ENCODE assay signal across 17 cellular contexts in the genomic region with DNA sequence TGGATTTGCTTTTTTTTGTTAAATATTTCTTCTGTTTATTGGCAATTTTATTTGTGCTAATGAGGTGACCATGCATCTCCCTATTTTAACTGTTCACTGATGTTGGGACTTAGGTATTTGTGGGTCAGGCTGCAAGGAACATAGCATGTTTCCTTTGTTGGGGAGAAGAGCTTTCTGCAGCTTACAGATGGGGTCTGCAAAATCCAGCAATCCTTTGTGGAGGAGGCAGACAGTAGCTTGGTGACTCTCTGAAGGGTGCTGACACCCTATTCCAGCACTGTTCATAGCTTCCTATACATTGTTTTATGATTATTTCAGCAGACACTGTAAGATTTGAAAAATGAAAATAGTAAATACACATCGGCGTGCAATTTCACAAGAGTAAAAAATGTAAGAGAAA.
DNase-seq lines count a peak whose midpoint lies in the region; ATAC-seq and TF ChIP-seq lines count a peak whose summit lies in the region.
"Had no signal": no experiment of that assay in that cellular context is flagged by ENCODE, and none has a peak within 500 bp of the region (broad histone marks: within the 10 kb centered on the region; RNA-seq: fewer than 3 reads in every experiment).

No MANE protein-coding gene starts in this region.

- no peak overlapping the region for H2BK120ac ChIP-seq in H9 (ENCODE audit: low read depth, low read length, poor library complexity, severe bottlenecking)
- H2BK120ac ChIP-seq in neuronal stem cell (ENCODE audit: low read depth, low read length): no peak overlapping the region

- no peak for TF ChIP-seq CTCF in H9 (conservative IDR thresholded peaks at IDR 0.05)
- no peak for TF ChIP-seq CTCF in lower lobe of right lung (IDR thresholded peaks at IDR 0.05)

- H3K9me2 ChIP-seq in GM23248 (ENCODE audit: insufficient read depth): no peaks in the 10 kb centered on the region

- no peak overlapping the region for H3K23ac ChIP-seq in H9 (ENCODE audit: insufficient read length, low read depth, low read length)
- no peak overlapping the region for H3K23ac ChIP-seq in neuronal stem cell (ENCODE audit: low read depth, low read length, poor library complexity)

- H3K79me1 ChIP-seq in H9 (ENCODE audit: insufficient read depth, low read depth, low read length, poor library complexity, severe bottlenecking) (no peaks in the 10 kb centered on the region), neuronal stem cell (ENCODE audit: low read depth, low read length) (no peaks in the 10 kb centered on the region)

- no peaks in the 10 kb centered on the region for H3K36me3 ChIP-seq in SK-N-MC (ENCODE audit: insufficient read depth, low read length)
- H3K36me3 ChIP-seq in iPS-20b (ENCODE audit: insufficient read depth, low read depth, low read length): no peaks in the 10 kb centered on the region
- H3K36me3 ChIP-seq in neuronal stem cell (replicated peaks in 1 of 2; ENCODE audit: control insufficient read depth in 2 of 2, insufficient read depth in 2 of 2, low read length in 2 of 2): no peaks in the 10 kb centered on the region
- H3K36me3 ChIP-seq in lower lobe of right lung: no peaks in the 10 kb centered on the region
- no peaks in the 10 kb centered on the region for H3K36me3 ChIP-seq in GM23248 (ENCODE audit: low read depth)
- H3K36me3 ChIP-seq: BLaER1, HAP-1 had no signal

- no CpG with 5 or more reads among the region's 2 CpGs for WGBS in H9 (ENCODE audit: extremely low coverage, insufficient read length, low lambda C conversion rate)
- WGBS in neuronal stem cell (ENCODE audit: extremely low coverage in 2 of 2, insufficient read length in 2 of 2, insufficient replicate concordance in 1 of 2), 2 donors: no CpG with 5 or more reads among the region's 2 CpGs
- 21% methylated on average over 2 of the region's 2 CpGs for WGBS in GM23248 (ENCODE audit: low coverage in 1 of 2, low lambda C conversion rate in 2 of 2, missing lambda C conversion rate in 2 of 2), 2 experiments

- H3K4me2 ChIP-seq in H9 (ENCODE audit: insufficient read depth, insufficient read length, low read length) (no peak overlapping the region), neuronal stem cell (ENCODE audit: insufficient read depth, low read length, poor library complexity, severe bottlenecking) (no peak overlapping the region), GM23248 (ENCODE audit: unreplicated experiment) (no peak overlapping the region)
- H3K4me2 ChIP-seq: BLaER1 had no signal

- H3K4me1 Mint-ChIP-seq in H9: peaks cover 38 to 54% of the 10 kb centered on the region in 2 experiments

- H3K27me3 Mint-ChIP-seq in H9 (ENCODE audit: low read depth): no peaks in the 10 kb centered on the region

- H3K56ac ChIP-seq in H9 (ENCODE audit: insufficient read length, low read depth, low read length): no peak overlapping the region

- H4K20me1 ChIP-seq in H9 (ENCODE audit: control insufficient read depth, insufficient read depth, insufficient read length) (no peaks in the 10 kb centered on the region), GM23248 (ENCODE audit: insufficient read depth) (no peaks in the 10 kb centered on the region)
- H4K20me1 ChIP-seq: BLaER1 had no signal

- intact Hi-C loops in lower lobe of right lung (cut with DNase I): no loop called here

- H3F3A ChIP-seq in GM23248 (ENCODE audit: insufficient read depth): no peaks in the 10 kb centered on the region

- H2BK15ac ChIP-seq in H9 (ENCODE audit: low read depth, low read length) (no peak overlapping the region), neuronal stem cell (ENCODE audit: low read length) (no peak overlapping the region)

- peak overlapping the region; percentile 40 to 98 (median 74); a peak in 6 of 7 replicates for H3K27ac Mint-ChIP-seq in H9
- H3K27ac Mint-ChIP-seq: HFFc6 had no signal

- no peak overlapping the region for H3K18ac ChIP-seq in H9 (ENCODE audit: insufficient read length, low read depth, low read length)
- no peak overlapping the region for H3K18ac ChIP-seq in neuronal stem cell (ENCODE audit: low read length)

- H4K91ac ChIP-seq in H9 (ENCODE audit: insufficient read length, low read depth, low read length): no peak overlapping the region
- no peak overlapping the region for H4K91ac ChIP-seq in neuronal stem cell (ENCODE audit: low read depth, low read length, poor library complexity)

- ATAC-seq in lower lobe of right lung: no peak
- ATAC-seq: GM12878 had no signal

- H2BK5ac ChIP-seq in H9 (ENCODE audit: insufficient read length, low read length) (peak overlapping the region; percentile 74), neuronal stem cell (ENCODE audit: low read length) (no peak overlapping the region)

- H2AK5ac ChIP-seq in H9 (ENCODE audit: insufficient read length, low read length) (no peak overlapping the region), neuronal stem cell (ENCODE audit: low read depth, low read length) (no peak overlapping the region)

- H2AFZ ChIP-seq in H9 (ENCODE audit: low read length) (no peak overlapping the region), neuronal stem cell (ENCODE audit: low read length) (no peak overlapping the region), GM23248 (no peak overlapping the region)

- no peak overlapping the region for H3K4ac ChIP-seq in H9 (ENCODE audit: low read depth, low read length)
- H3K4ac ChIP-seq in neuronal stem cell (ENCODE audit: low read length): no peak overlapping the region

- DNase-seq in H9: no peak
- no peak for DNase-seq in SK-N-MC (ENCODE audit: low read depth, low spot score)
- DNase-seq in neuronal stem cell (ENCODE audit: low spot score): no peak
- DNase-seq in lower lobe of right lung: no peak
- DNase-seq in NK-92 treated with Interleukin-12 subunit alpha and Interleukin-12 subunit beta, amount 100 ng/mL, for 24 hours (lab: John Stamatoyannopoulos, UW): no peak
- DNase-seq in GM23248: no peak
- DNase-seq: 8988T, AML-193, Calu3, DMS 273 treated with DMSO at 0.1 percent for 48 hours, HFFc6, IMR-90, KBM-7 had no signal

- H3K9ac ChIP-seq in H9 (ENCODE audit: extremely low read depth, insufficient read length, low read length) (no peak overlapping the region), SK-N-MC (ENCODE audit: insufficient read length) (no peak overlapping the region), iPS-20b (ENCODE audit: low read depth, low read length) (peak overlapping the region; percentile 3; the same call in 1 of the 2 replicates), neuronal stem cell (ENCODE audit: low read depth, low read length, poor library complexity) (no peak overlapping the region), GM23248 (no peak overlapping the region)
- H3K9ac ChIP-seq: BLaER1 had no signal

- no peaks in the 10 kb centered on the region for H3K36me3 Mint-ChIP-seq in H9 (ENCODE audit: insufficient read depth in 1 of 3, low read depth in 3 of 3)

- H3K27ac ChIP-seq in H9 (ENCODE audit: insufficient read length, low read depth, low read length): peak overlapping the region; percentile 37
- H3K27ac ChIP-seq in SK-N-MC: peak overlapping the region; percentile 81
- no peak overlapping the region for H3K27ac ChIP-seq in iPS-20b (ENCODE audit: low read length)
- H3K27ac ChIP-seq in neuronal stem cell (replicated peaks; ENCODE audit: low read length): peak overlapping the region; percentile 63
- H3K27ac ChIP-seq in lower lobe of right lung: no peak overlapping the region
- no peak overlapping the region for H3K27ac ChIP-seq in GM23248
- H3K27ac ChIP-seq: BLaER1 had no signal

- no peaks in the 10 kb centered on the region for H3K9me3 Mint-ChIP-seq in H9

- no peak overlapping the region for H2BK20ac ChIP-seq in H9 (ENCODE audit: low read depth, low read length, poor library complexity, severe bottlenecking)

- H3K79me2 ChIP-seq in H9 (ENCODE audit: insufficient read depth, low read length) (no peaks in the 10 kb centered on the region), GM23248 (ENCODE audit: insufficient read depth) (no peaks in the 10 kb centered on the region)

- no peak overlapping the region for H4K8ac ChIP-seq in H9 (replicated peaks; ENCODE audit: insufficient read length, low read depth, low read length)
- H4K8ac ChIP-seq in neuronal stem cell (ENCODE audit: low read depth, low read length): no peak overlapping the region

- H3K4me1 ChIP-seq in H9 (ENCODE audit: insufficient read depth, low read length) (peaks cover 8% of the 10 kb centered on the region; the same call in 1 of the 2 replicates), iPS-20b (ENCODE audit: insufficient read depth, low read length) (peaks cover 36% of the 10 kb centered on the region), neuronal stem cell (ENCODE audit: control insufficient read depth in 2 of 2, insufficient read depth in 1 of 2, low read depth in 1 of 2, low read length in 2 of 2) (peaks cover 0 to 6% of the 10 kb centered on the region in 2 donors), lower lobe of right lung (no peaks in the 10 kb centered on the region), GM23248 (ENCODE audit: insufficient read depth) (no peaks in the 10 kb centered on the region)
- H3K4me1 ChIP-seq: BLaER1, HAP-1 had no signal

- H3T11ph ChIP-seq in H9 (ENCODE audit: low read length): no peak overlapping the region

- no peaks in the 10 kb centered on the region for H3K9me3 ChIP-seq in H9 (ENCODE audit: control insufficient read depth, low read depth, low read length)
- H3K9me3 ChIP-seq in SK-N-MC (ENCODE audit: low read depth, low read length): no peaks in the 10 kb centered on the region
- no peaks in the 10 kb centered on the region for H3K9me3 ChIP-seq in iPS-20b (ENCODE audit: insufficient read depth, low read depth, low read length)
- H3K9me3 ChIP-seq in neuronal stem cell (replicated peaks in 1 of 2; ENCODE audit: control insufficient read depth in 2 of 2, insufficient read depth in 1 of 2, low read depth in 1 of 2, low read length in 2 of 2): no peaks in the 10 kb centered on the region
- H3K9me3 ChIP-seq in lower lobe of right lung: no peaks in the 10 kb centered on the region
- H3K9me3 ChIP-seq in GM23248 (ENCODE audit: low read depth): no peaks in the 10 kb centered on the region
- H3K9me3 ChIP-seq: BLaER1, HAP-1 had no signal

- no peak overlapping the region for H3K14ac ChIP-seq in H9 (ENCODE audit: insufficient read depth, low read length)
- H3K14ac ChIP-seq in neuronal stem cell (ENCODE audit: low read length): no peak overlapping the region

- H3K27me3 ChIP-seq in H9 (ENCODE audit: insufficient read depth, low read length) (no peaks in the 10 kb centered on the region), iPS-20b (ENCODE audit: insufficient read depth, low read length) (no peaks in the 10 kb centered on the region), neuronal stem cell (ENCODE audit: control insufficient read depth in 3 of 3, insufficient read depth in 3 of 3, low read depth in 1 of 3, low read length in 3 of 3) (no peaks in the 10 kb centered on the region), lower lobe of right lung (ENCODE audit: low read depth) (no peaks in the 10 kb centered on the region), GM23248 (replicated peaks; ENCODE audit: insufficient read depth) (no peaks in the 10 kb centered on the region; the same call in 1 of the 2 replicates)
- H3K27me3 ChIP-seq: BLaER1 had no signal

- H3K23me2 ChIP-seq in H9 (ENCODE audit: insufficient read length, low read depth, low read length, poor library complexity, severe bottlenecking): no peaks in the 10 kb centered on the region

- H4K5ac ChIP-seq in H9 (ENCODE audit: insufficient read length, low read depth, low read length): no peak overlapping the region

- no peak overlapping the region for H2BK12ac ChIP-seq in H9 (ENCODE audit: insufficient read length, low read depth, low read length)
- H2BK12ac ChIP-seq in neuronal stem cell (ENCODE audit: low read length): no peak overlapping the region

- in situ Hi-C loops in GM23248 (cut with MboI): no loop called here

- H3K4me3 ChIP-seq in SK-N-MC (no peak overlapping the region), iPS-20b (ENCODE audit: low read length) (no peak overlapping the region), neuronal stem cell (ENCODE audit: low read length in 2 of 2) (no peak overlapping the region), lower lobe of right lung (no peak overlapping the region), GM23248 (no peak overlapping the region)
- H3K4me3 ChIP-seq: BLaER1, GM12878, HAP-1 had no signal

- H3K4me3 Mint-ChIP-seq in H9: peak overlapping the region in 1 of 2 experiments; percentile 9; a peak in 1 of 5 replicates
- H3K4me3 Mint-ChIP-seq: HFFc6 had no signal

Comparison
In these comparisons a context has a peak if more than half of its experiments do, and no peak if none do; other contexts are left out.
1. H3K27ac ChIP-seq: peak in H9 (single experiment), SK-N-MC (single experiment) and neuronal stem cell (single experiment); none in iPS-20b (single experiment), lower lobe of right lung (single experiment) and GM23248 (single experiment).